ENCODE assay signal across 24 cellular contexts in the genomic region with DNA sequence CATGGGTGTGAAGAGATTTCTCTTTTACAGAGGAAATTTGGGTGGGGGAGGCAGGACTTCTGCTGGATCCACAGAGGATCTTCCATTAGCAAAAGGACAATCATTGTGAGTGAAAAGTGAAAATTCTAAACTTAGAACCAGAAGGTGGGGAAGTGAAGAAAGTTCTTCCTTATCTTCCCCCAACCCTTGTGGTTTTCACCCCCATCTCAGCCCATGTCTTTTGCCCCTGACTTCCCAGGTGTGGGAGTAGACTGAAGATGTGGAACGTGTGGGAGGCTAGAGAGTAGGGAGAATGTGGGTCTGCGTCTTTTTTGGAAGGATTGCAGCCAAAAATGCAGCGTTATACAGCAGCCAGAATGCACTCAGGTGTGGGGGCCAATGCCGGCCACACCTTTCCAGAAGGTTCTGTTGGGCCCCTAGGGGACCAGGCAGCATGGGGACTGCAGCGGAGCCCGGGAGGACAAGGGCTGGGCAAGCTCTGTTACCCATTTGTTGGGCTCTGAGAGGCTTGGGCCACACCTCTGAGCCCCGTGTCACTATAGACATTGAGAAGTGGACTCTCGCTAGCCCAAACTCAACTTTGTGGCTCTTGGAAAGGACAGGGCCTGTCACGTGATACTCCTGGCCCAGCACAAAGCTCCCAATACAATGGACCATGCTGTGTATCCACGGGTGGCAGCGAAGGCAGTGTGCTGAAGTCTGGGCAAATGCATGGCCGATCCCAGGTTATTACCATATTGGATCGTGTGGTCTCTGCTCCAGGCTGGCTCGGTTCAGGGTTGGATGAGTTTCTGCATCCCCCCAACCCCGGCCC. TPM values are rescaled to one million over a fixed set of nuclear protein-coding genes. Genes with fewer than 3 reads are reported as not detected.
DNase-seq lines count a peak whose midpoint lies in the region; ATAC-seq, FAIRE-seq and TF ChIP-seq lines count a peak whose summit lies in the region.
"Had no signal": no experiment of that assay in that cellular context is flagged by ENCODE, and none has a peak within 500 bp of the region (broad histone marks: within the 10 kb centered on the region; RNA-seq: fewer than 3 reads in every experiment).

No MANE protein-coding gene starts in this region.

- peaks cover 15% of the 10 kb centered on the region for H3K27me3 Mint-ChIP-seq in activated T-helper 2 cell treated with anti-CD3 and anti-CD28 coated beads, Interferon-gamma antibody, Interleukin-2, Interleukin-4, amounts not matched to agents 10 μg/mL and 5 μg/mL and 100 μg/mL, durations not matched to agents 14 hours and 24 hours and 36 hours (ENCODE audit: low read depth)

- DNase-seq in GF-D8 (lab: John Stamatoyannopoulos, UW), result peak; percentile 47
- DNase-seq in OCI-M1 (lab: John Stamatoyannopoulos, UW), result peak; percentile 79
- DNase-seq in endothelial cell of umbilical vein (ENCODE audit: low read depth, low spot score), result no peak
- no peak for DNase-seq in activated gamma-delta T cell (lab: John Stamatoyannopoulos, UW)
- DNase-seq in activated T-helper 2 cell treated with anti-CD3 and anti-CD28 coated beads, Interferon-gamma antibody, Interleukin-2, Interleukin-4, amounts not matched to agents 10 μg/mL and 5 μg/mL and 100 μg/mL, durations not matched to agents 14 hours and 24 hours and 36 hours (ENCODE audit: low spot score), result no peak
- no peak for DNase-seq in colonic mucosa
- DNase-seq: activated CD8-positive, alpha-beta T cell treated with anti-CD3 and anti-CD28 coated beads, Interleukin-2, amount 10 ng/mL, durations not matched to agents 7 days and 5 days; activated T-cell treated with anti-CD3 and anti-CD28 coated beads, Interleukin-2, amount 50 U/mL, for 24 hours; CD4-positive, alpha-beta T cell; midbrain; NCI-H1417 treated with DMSO at 0.1 percent for 48 hours; testis had no signal

- TF ChIP-seq POLR2A in endothelial cell of umbilical vein (IDR thresholded peaks at IDR 0.05; ENCODE audit: low read depth, low read length), result no peak

- H3K4me2 ChIP-seq in endothelial cell of umbilical vein (ENCODE audit: insufficient read depth, low read length) (no peak overlapping the region), parathyroid adenoma (ENCODE audit: low read length) (no peak overlapping the region)

- H3K9me3 ChIP-seq in endothelial cell of umbilical vein (replicated peaks; ENCODE audit: control insufficient read depth, insufficient read depth, low read length) (no peaks in the 10 kb centered on the region), parathyroid adenoma (ENCODE audit: control insufficient read depth, low read length) (no peaks in the 10 kb centered on the region), colonic mucosa (no peaks in the 10 kb centered on the region)
- H3K9me3 ChIP-seq: body of pancreas, testis had no signal

- peak overlapping the region; percentile 98 for H3K27ac ChIP-seq in endothelial cell of umbilical vein (ENCODE audit: insufficient read depth, low read depth, low read length)
- H3K27ac ChIP-seq in parathyroid adenoma, result peak overlapping the region; percentile 11
- H3K27ac ChIP-seq in colonic mucosa, result no peak overlapping the region
- H3K27ac ChIP-seq: foreskin keratinocyte, PC-9, SK-N-MC, testis had no signal

- no peaks in the 10 kb centered on the region for H4K20me1 ChIP-seq in endothelial cell of umbilical vein (replicated peaks; ENCODE audit: control insufficient read depth, extremely low read depth, insufficient read depth, low read length)

- H3K27me3 ChIP-seq in endothelial cell of umbilical vein (ENCODE audit: control insufficient read depth in 2 of 2, insufficient read depth in 2 of 2, low read length in 2 of 2) (no peaks in the 10 kb centered on the region), parathyroid adenoma (ENCODE audit: control insufficient read depth, insufficient read depth, low read length) (no peaks in the 10 kb centered on the region), colonic mucosa (no peaks in the 10 kb centered on the region)
- H3K27me3 ChIP-seq: body of pancreas, foreskin keratinocyte, testis had no signal

- peak; percentile 12 for FAIRE-seq in endothelial cell of umbilical vein (lab: Jason Lieb, UNC)

- H3K4me1 Mint-ChIP-seq in activated T-helper 2 cell treated with anti-CD3 and anti-CD28 coated beads, Interferon-gamma antibody, Interleukin-2, Interleukin-4, amounts not matched to agents 10 μg/mL and 5 μg/mL and 100 μg/mL, durations not matched to agents 14 hours and 24 hours and 36 hours (ENCODE audit: low read depth), result peaks cover 9% of the 10 kb centered on the region

- no TSS peak for BruUV-seq in endothelial cell of umbilical vein (replicated peaks; lab: Mats Ljungman, UMichigan)

- intact Hi-C loops in endothelial cell of umbilical vein (cut with micrococcal nuclease) (loop anchor here (1.0 to 2.0 kb wide), 8 partner anchors 23 to 348 kb away; no protein-coding TSS in a partner anchor), colonic mucosa (cut with DNase I) (no loop called here)
- intact Hi-C loops in activated T-helper 2 cell treated with anti-CD3 and anti-CD28 coated beads, Interferon-gamma antibody, Interleukin-2, Interleukin-4, amounts not matched to agents 10 μg/mL and 5 μg/mL and 100 μg/mL, durations not matched to agents 14 hours and 24 hours and 36 hours (cut with micrococcal nuclease), result no loop called here

- H3K27ac Mint-ChIP-seq in activated T-helper 2 cell treated with anti-CD3 and anti-CD28 coated beads, Interferon-gamma antibody, Interleukin-2, Interleukin-4, amounts not matched to agents 10 μg/mL and 5 μg/mL and 100 μg/mL, durations not matched to agents 14 hours and 24 hours and 36 hours, result no peak overlapping the region
- H3K27ac Mint-ChIP-seq: activated CD8-positive, alpha-beta T cell treated with anti-CD3 and anti-CD28 coated beads, Interleukin-2, amount 10 ng/mL, durations not matched to agents 7 days and 5 days; activated naive CD8-positive, alpha-beta T cell; activated T-cell treated with anti-CD3 and anti-CD28 coated beads, Interleukin-2, amount 50 U/mL, for 24 hours; CD4-positive, alpha-beta T cell; T-helper 2 cell treated with Interferon-gamma antibody and Interleukin-4, amounts not matched to agents 5 μg/mL and 100 μg/mL, for 36 hours had no signal

- H3K4me3 Mint-ChIP-seq in activated T-helper 2 cell treated with anti-CD3 and anti-CD28 coated beads, Interferon-gamma antibody, Interleukin-2, Interleukin-4, amounts not matched to agents 10 μg/mL and 5 μg/mL and 100 μg/mL, durations not matched to agents 14 hours and 24 hours and 36 hours (ENCODE audit: low read depth), result no peak overlapping the region
- H3K4me3 Mint-ChIP-seq: activated CD8-positive, alpha-beta T cell treated with anti-CD3 and anti-CD28 coated beads, Interleukin-2, amount 10 ng/mL, durations not matched to agents 7 days and 5 days; activated naive CD8-positive, alpha-beta T cell; activated T-cell treated with anti-CD3 and anti-CD28 coated beads, Interleukin-2, amount 50 U/mL, for 24 hours; CD4-positive, alpha-beta T cell; T-helper 2 cell treated with Interferon-gamma antibody and Interleukin-4, amounts not matched to agents 5 μg/mL and 100 μg/mL, for 36 hours had no signal

- no peaks in the 10 kb centered on the region for H3K36me3 ChIP-seq in endothelial cell of umbilical vein (ENCODE audit: control insufficient read depth in 2 of 2, extremely low read depth in 1 of 2, insufficient read depth in 2 of 2, low read length in 2 of 2)
- H3K36me3 ChIP-seq in parathyroid adenoma (ENCODE audit: control insufficient read depth, insufficient read depth, low read length), result no peaks in the 10 kb centered on the region
- no peaks in the 10 kb centered on the region for H3K36me3 ChIP-seq in colonic mucosa

- H2AFZ ChIP-seq in endothelial cell of umbilical vein (ENCODE audit: low read depth, low read length) (no peak overlapping the region), parathyroid adenoma (no peak overlapping the region)
- H2AFZ ChIP-seq: PC-9 had no signal

- dilution Hi-C loops in endothelial cell of umbilical vein (cut with MboI; ENCODE audit: extremely low pct_ligation_motif_present, low sequenced_read_pairs), result no loop called here

- H3K4me1 ChIP-seq in endothelial cell of umbilical vein (ENCODE audit: control insufficient read depth, extremely low read depth, insufficient read depth, low read length) (peaks cover 46% of the 10 kb centered on the region), parathyroid adenoma (no peaks in the 10 kb centered on the region), colonic mucosa (peaks cover 4% of the 10 kb centered on the region)

- CTCF ChIA-PET in endothelial cell of umbilical vein (lab: Charles Lee), result interaction anchor here (0.7 to 3.5 kb wide), 9 partner anchors 9 to 317 kb away, joined by 3 to 14 read pairs (median 4); partner anchors contain the start of gene MYEOV

- ATAC-seq in GM18858 (IDR thresholded peaks at IDR 0.05; ENCODE audit: unreplicated experiment), result no peak
- ATAC-seq: activated CD8-positive, alpha-beta T cell treated with anti-CD3 and anti-CD28 coated beads, Interleukin-2, amount 10 ng/mL, durations not matched to agents 7 days and 5 days; foreskin keratinocyte had no signal

- H3K9me1 ChIP-seq in endothelial cell of umbilical vein (replicated peaks; ENCODE audit: control insufficient read depth, extremely low read depth, insufficient read depth, low read length), result no peaks in the 10 kb centered on the region

- H3K4me3 ChIP-seq in endothelial cell of umbilical vein (replicated peaks in 1 of 3; ENCODE audit: insufficient read depth in 1 of 3, low read depth in 1 of 3, low read length in 3 of 3) (no peak overlapping the region), parathyroid adenoma (ENCODE audit: low read depth, low read length) (no peak overlapping the region), colonic mucosa (no peak overlapping the region)
- H3K4me3 ChIP-seq: body of pancreas, PC-9, SK-N-MC, testis had no signal

- TF ChIP-seq CTCF in endothelial cell of umbilical vein (IDR thresholded peaks at IDR 0.05; ENCODE audit: extremely low read depth in 1 of 2, insufficient read depth in 1 of 2, low read depth in 1 of 2, low read length in 2 of 2) (no peak), parathyroid adenoma (IDR thresholded peaks at IDR 0.05) (no peak), colonic mucosa (IDR thresholded peaks at IDR 0.05) (no peak)

- POLR2A ChIA-PET in endothelial cell of umbilical vein (lab: Charles Lee), result interaction anchor here (1.1 kb wide), 1 partner anchor 23 kb away, joined by 3 read pairs; no protein-coding TSS in a partner anchor

- H3K9ac ChIP-seq in endothelial cell of umbilical vein (replicated peaks; ENCODE audit: extremely low read depth, insufficient read depth, low read length) (no peak overlapping the region), parathyroid adenoma (no peak overlapping the region), colonic mucosa (ENCODE audit: low read depth in 2 of 2, low read length in 2 of 2) (no peak overlapping the region)

- no peaks in the 10 kb centered on the region for H3K79me2 ChIP-seq in endothelial cell of umbilical vein (ENCODE audit: control insufficient read depth, insufficient read depth, low read length)
- H3K79me2 ChIP-seq in parathyroid adenoma, result no peaks in the 10 kb centered on the region

- H3K36me3 Mint-ChIP-seq in activated T-helper 2 cell treated with anti-CD3 and anti-CD28 coated beads, Interferon-gamma antibody, Interleukin-2, Interleukin-4, amounts not matched to agents 10 μg/mL and 5 μg/mL and 100 μg/mL, durations not matched to agents 14 hours and 24 hours and 36 hours (ENCODE audit: low read depth), result no peaks in the 10 kb centered on the region
- H3K36me3 Mint-ChIP-seq: activated naive CD8-positive, alpha-beta T cell had no signal

- H3K9me3 Mint-ChIP-seq in activated T-helper 2 cell treated with anti-CD3 and anti-CD28 coated beads, Interferon-gamma antibody, Interleukin-2, Interleukin-4, amounts not matched to agents 10 μg/mL and 5 μg/mL and 100 μg/mL, durations not matched to agents 14 hours and 24 hours and 36 hours, result no peaks in the 10 kb centered on the region
- H3K9me3 Mint-ChIP-seq: activated T-cell treated with anti-CD3 and anti-CD28 coated beads, Interleukin-2, amount 50 U/mL, for 24 hours; CD4-positive, alpha-beta T cell; T-helper 2 cell treated with Interferon-gamma antibody and Interleukin-4, amounts not matched to agents 5 μg/mL and 100 μg/mL, for 36 hours had no signal

RNA-seq across cellular contexts. Expression of gene LINC01488, which starts 32.8 kb away (rescaled TPM):
- total RNA-seq in endothelial cell of umbilical vein (not detected in 2 replicates), colonic mucosa (not detected)
- not detected in 2 replicates for polyA plus RNA-seq in endothelial cell of umbilical vein
- not detected in 2 replicates for polyA plus RNA-seq in endothelial cell of umbilical vein (2011; cell fraction: cytosol; rRNA removed)
- polyA plus RNA-seq in endothelial cell of umbilical vein (2011; cell fraction: nucleus; rRNA removed), result not detected in 2 replicates
- not detected in 2 replicates for polyA plus RNA-seq in endothelial cell of umbilical vein (2012)
- not detected in 2 replicates for polyA minus RNA-seq in endothelial cell of umbilical vein
- polyA minus RNA-seq in endothelial cell of umbilical vein (2011; cell fraction: cytosol; rRNA and poly(A)+ RNA removed), result not detected
- polyA minus RNA-seq in endothelial cell of umbilical vein (2011; cell fraction: nucleus; rRNA and poly(A)+ RNA removed), result not detected in 2 replicates
- total RNA-seq in activated T-helper 2 cell treated with anti-CD3 and anti-CD28 coated beads, Interferon-gamma antibody, Interleukin-2, Interleukin-4, amounts not matched to agents 10 μg/mL and 5 μg/mL and 100 μg/mL, durations not matched to agents 14 hours and 24 hours and 36 hours, result not detected in 2 replicates
- total RNA-seq: activated CD8-positive, alpha-beta T cell treated with anti-CD3 and anti-CD28 coated beads, Interleukin-2, amount 10 ng/mL, durations not matched to agents 7 days and 5 days; body of pancreas; CD4-positive, alpha-beta T cell; foreskin keratinocyte; HT1080; kidney epithelial cell; PC-9; renal cortical epithelial cell; testis had no signal
- polyA plus RNA-seq: AG04450, foreskin keratinocyte had no signal

Comparison
In these comparisons a context has a peak if more than half of its experiments do, and no peak if none do; other contexts are left out.
1. DNase-seq: peak in GF-D8 (single experiment) and OCI-M1 (single experiment); none in endothelial cell of umbilical vein (single experiment), activated gamma-delta T cell (single experiment), activated T-helper 2 cell treated with anti-CD3 and anti-CD28 coated beads, Interferon-gamma antibody, Interleukin-2, Interleukin-4, amounts not matched to agents 10 μg/mL and 5 μg/mL and 100 μg/mL, durations not matched to agents 14 hours and 24 hours and 36 hours (single experiment) and colonic mucosa (single experiment).